9 cellular contexts compared by ENCODE assay signal in genomic region chr17:40315678-40316570, GRCh38. TPM values are rescaled to one million over a fixed set of nuclear protein-coding genes. Genes with fewer than 3 reads are reported as not detected.
DNase-seq lines count a peak whose midpoint lies in the region; ATAC-seq and TF ChIP-seq lines count a peak whose summit lies in the region.
"Had no signal": no experiment of that assay in that cellular context is flagged by ENCODE, and none has a peak within 500 bp of the region (broad histone marks: within the 10 kb centered on the region; RNA-seq: fewer than 3 reads in every experiment).

No MANE protein-coding gene starts in this region.

- H3K9me3 ChIP-seq in left lung (no peaks in the 10 kb centered on the region), thyroid gland (no peaks in the 10 kb centered on the region)

- DNase-seq in activated CD8-positive, alpha-beta memory T cell treated with anti-CD3 and anti-CD28 coated beads, Interleukin-2, amount 10 ng/mL, durations not matched to agents 7 days and 5 days: no peak
- DNase-seq in activated CD8-positive, alpha-beta memory T cell treated with anti-CD3 and anti-CD28 coated beads, Interleukin-2, amount 50 U/mL, for 4 hours: no peak
- DNase-seq in WTC11 (ENCODE audit: low spot score): peak; percentile 12
- DNase-seq in left lung: no peak
- DNase-seq in thyroid gland: no peak
- DNase-seq in NCI-H446 (lab: John Stamatoyannopoulos, UW): no peak
- DNase-seq in retina: no peak
- DNase-seq: activated B cell treated with CpG ODN at 0.5 μM for 24 hours had no signal

- ATAC-seq in activated CD8-positive, alpha-beta memory T cell treated with anti-CD3 and anti-CD28 coated beads, Interleukin-2, amount 10 ng/mL, durations not matched to agents 7 days and 5 days: no peak
- no peak for ATAC-seq in WTC11
- no peak for ATAC-seq in left lung
- ATAC-seq in GM18517 (IDR thresholded peaks at IDR 0.05; ENCODE audit: unreplicated experiment): no peak

- H3K36me3 Mint-ChIP-seq in activated CD8-positive, alpha-beta memory T cell treated with anti-CD3 and anti-CD28 coated beads, Interleukin-2, amount 10 ng/mL, durations not matched to agents 7 days and 5 days: peaks cover 2% of the 10 kb centered on the region
- no peaks in the 10 kb centered on the region for H3K36me3 Mint-ChIP-seq in WTC11

- TF ChIP-seq POLR2A in thyroid gland (IDR thresholded peaks at IDR 0.05): no peak

- POLR2A ChIA-PET in WTC11 (lab: Charles Lee): interaction anchor here (0.9 to 2.0 kb wide), 2 partner anchors 9 kb away, joined by 3 to 17 read pairs; no protein-coding TSS in a partner anchor

- WGBS in thyroid gland, 2 donors: 47 to 54% methylated on average over 8 to 9 of the region's 9 CpGs

- H3K4me3 ChIP-seq in left lung (no peak overlapping the region), thyroid gland (replicated peaks in 1 of 3) (no peak overlapping the region)

- H3K27me3 Mint-ChIP-seq in activated CD8-positive, alpha-beta memory T cell treated with anti-CD3 and anti-CD28 coated beads, Interleukin-2, amount 10 ng/mL, durations not matched to agents 7 days and 5 days: no peaks in the 10 kb centered on the region
- H3K27me3 Mint-ChIP-seq in WTC11 (ENCODE audit: low read depth): peaks cover 22% of the 10 kb centered on the region
- H3K27me3 Mint-ChIP-seq: activated B cell treated with CpG ODN at 0.5 μM for 24 hours had no signal

- peak overlapping the region; percentile 43 for H3K27ac Mint-ChIP-seq in activated CD8-positive, alpha-beta memory T cell treated with anti-CD3 and anti-CD28 coated beads, Interleukin-2, amount 10 ng/mL, durations not matched to agents 7 days and 5 days
- H3K27ac Mint-ChIP-seq in WTC11: no peak overlapping the region
- H3K27ac Mint-ChIP-seq: activated B cell treated with CpG ODN at 0.5 μM for 24 hours had no signal

- no peaks in the 10 kb centered on the region for H3K9me3 Mint-ChIP-seq in activated CD8-positive, alpha-beta memory T cell treated with anti-CD3 and anti-CD28 coated beads, Interleukin-2, amount 10 ng/mL, durations not matched to agents 7 days and 5 days (ENCODE audit: low read depth)
- no peaks in the 10 kb centered on the region for H3K9me3 Mint-ChIP-seq in WTC11
- H3K9me3 Mint-ChIP-seq: activated B cell treated with CpG ODN at 0.5 μM for 24 hours had no signal

- intact Hi-C loops in left lung (cut with DNase I): no loop called here
- intact Hi-C loops in thyroid gland (cut with DNase I): no loop called here

- H3K4me1 Mint-ChIP-seq in activated CD8-positive, alpha-beta memory T cell treated with anti-CD3 and anti-CD28 coated beads, Interleukin-2, amount 10 ng/mL, durations not matched to agents 7 days and 5 days: peaks cover 84% of the 10 kb centered on the region
- peaks cover 73% of the 10 kb centered on the region for H3K4me1 Mint-ChIP-seq in WTC11

- TF ChIP-seq CTCF in WTC11 (IDR thresholded peaks at IDR 0.05) (no peak), left lung (IDR thresholded peaks at IDR 0.05) (no peak), thyroid gland (IDR thresholded peaks at IDR 0.05) (no peak)

- H3K36me3 ChIP-seq in left lung: no peaks in the 10 kb centered on the region
- H3K36me3 ChIP-seq in thyroid gland: no peaks in the 10 kb centered on the region

- peak overlapping the region; percentile 90 to 100 for H3K27ac ChIP-seq in left lung
- peak overlapping the region; percentile 88 to 96 (median 93) for H3K27ac ChIP-seq in thyroid gland

- CTCF ChIA-PET in activated CD8-positive, alpha-beta memory T cell treated with anti-CD3 and anti-CD28 coated beads, Interleukin-2, amount 10 ng/mL, durations not matched to agents 7 days and 5 days (lab: Charles Lee): interaction anchor here (0.9 to 31.0 kb wide), 11 partner anchors 8 to 125 kb away, joined by 3 to 433 read pairs (median 7); partner anchors contain the start of genes GJD3 and RARA
- CTCF ChIA-PET in WTC11 (lab: Charles Lee): interaction anchor here (0.7 to 3.5 kb wide), 15 partner anchors 9 to 217 kb away, joined by 3 to 117 read pairs (median 14); partner anchors contain the start of genes RARA and WIPF2

- H3K27me3 ChIP-seq in left lung: no peaks in the 10 kb centered on the region
- H3K27me3 ChIP-seq in thyroid gland: no peaks in the 10 kb centered on the region

- H3K4me1 ChIP-seq in left lung: peaks cover 64 to 95% of the 10 kb centered on the region in 2 donors
- peaks cover 85 to 87% of the 10 kb centered on the region in 2 donors for H3K4me1 ChIP-seq in thyroid gland

- H3K4me3 Mint-ChIP-seq in activated CD8-positive, alpha-beta memory T cell treated with anti-CD3 and anti-CD28 coated beads, Interleukin-2, amount 10 ng/mL, durations not matched to agents 7 days and 5 days: no peak overlapping the region
- peak overlapping the region; percentile 90 for H3K4me3 Mint-ChIP-seq in WTC11
- H3K4me3 Mint-ChIP-seq: activated B cell treated with CpG ODN at 0.5 μM for 24 hours had no signal

TF ChIP-seq in WTC11, 78 proteins besides CTCF, POLR2A, EP300 and RAD21:
- no peak for TF ChIP-seq AR (CRISPR knock-in tag; IDR thresholded peaks at IDR 0.05)
- no peak for TF ChIP-seq TEAD4 (CRISPR knock-in tag; IDR thresholded peaks at IDR 0.05)

RNA-seq across cellular contexts. Expression of gene RARA, which starts 6.9 kb away (rescaled TPM):
- total RNA-seq in activated CD8-positive, alpha-beta memory T cell treated with anti-CD3 and anti-CD28 coated beads, Interleukin-2, amount 10 ng/mL, durations not matched to agents 7 days and 5 days: 10 to 100 TPM; 29.9 to 39.5 TPM
- total RNA-seq in WTC11 (2021): 14.3 to 20.7 TPM (median 15.8 TPM) in 3 replicates
- 10 to 100 TPM; 54.7 to 62.6 TPM for total RNA-seq in left lung
- 10 to 100 TPM; 20.0 to 60.9 (median 35.2) TPM for total RNA-seq in thyroid gland

RNA-seq across cellular contexts. Expression of gene CDC6, which starts 28.2 kb away (rescaled TPM):
- total RNA-seq in activated CD8-positive, alpha-beta memory T cell treated with anti-CD3 and anti-CD28 coated beads, Interleukin-2, amount 10 ng/mL, durations not matched to agents 7 days and 5 days: 100 to 1,000 TPM; 109 to 111 TPM
- total RNA-seq in WTC11 (2021) (85.9 to 125 TPM (median 87.9 TPM) in 3 replicates), left lung (10 to 100 TPM; 12.8 to 24.1 TPM), thyroid gland (1 to 10 TPM in 1 of 4 donors, under 1 TPM in 3; 0.63 to 5.2 (median 0.79) TPM)

RNA-seq across cellular contexts. Expression of gene GJD3, which starts 48.6 kb away (rescaled TPM):
- total RNA-seq in activated CD8-positive, alpha-beta memory T cell treated with anti-CD3 and anti-CD28 coated beads, Interleukin-2, amount 10 ng/mL, durations not matched to agents 7 days and 5 days: not detected
- total RNA-seq in WTC11 (2021) (1.4 to 2.3 TPM (median 2.0 TPM) in 3 replicates), left lung (1 to 10 TPM; 3.0 to 3.6 TPM), thyroid gland (1 to 10 TPM; 1.6 to 3.4 (median 1.7) TPM)
- total RNA-seq: activated B cell treated with CpG ODN at 0.5 μM for 24 hours had no signal
